Comparison of ENCODE assay signal across 14 cellular contexts in genomic region chr1:199945591-199945990, GRCh38.
DNase-seq lines count a peak whose midpoint lies in the region; ATAC-seq and TF ChIP-seq lines count a peak whose summit lies in the region.
"Had no signal": no experiment of that assay in that cellular context is flagged by ENCODE, and none has a peak within 500 bp of the region (broad histone marks: within the 10 kb centered on the region; RNA-seq: fewer than 3 reads in every experiment).

No MANE protein-coding gene starts in this region.

- H3K9me3 ChIP-seq in mammary epithelial cell (replicated peaks; ENCODE audit: insufficient read depth, low read length), result no peaks in the 10 kb centered on the region

- no peak overlapping the region for H2AFZ ChIP-seq in mammary epithelial cell (ENCODE audit: low read depth, low read length)

- H3K27ac ChIP-seq in mammary epithelial cell (ENCODE audit: insufficient read depth, low read depth, low read length), result no peak overlapping the region
- H3K27ac ChIP-seq: BLaER1 treated with 17β-estradiol and CSF1 and Interleukin-3, amounts not matched to agents 10 nM and 100 nM; HL-60 had no signal

- no peak overlapping the region for H3K4me3 ChIP-seq in NB4 (ENCODE audit: low read depth, low read length)
- H3K4me3 ChIP-seq in mammary epithelial cell (replicated peaks in 1 of 3; ENCODE audit: insufficient read depth in 1 of 3, low read depth in 2 of 3, low read length in 3 of 3), result no peak overlapping the region
- no peak overlapping the region for H3K4me3 ChIP-seq in retinal pigment epithelial cell (ENCODE audit: low read length)
- H3K4me3 ChIP-seq: BLaER1 treated with 17β-estradiol and CSF1 and Interleukin-3, amounts not matched to agents 10 nM and 100 nM had no signal

- peak; percentile 41 to 42 for ATAC-seq in activated T-cell treated with anti-CD3 and anti-CD28 coated beads, Interleukin-2, amount 50 U/mL, for 4 hours
- ATAC-seq in GM21367 (IDR thresholded peaks at IDR 0.05; ENCODE audit: unreplicated experiment), result no peak

- H3K9me3 Mint-ChIP-seq in activated T-cell treated with anti-CD3 and anti-CD28 coated beads, Interleukin-2, amount 50 U/mL, for 4 hours, result no peaks in the 10 kb centered on the region
- H3K9me3 Mint-ChIP-seq: HFFc6 had no signal

- intact Hi-C loops in mammary epithelial cell (cut with micrococcal nuclease), result no loop called here

- H3K9ac ChIP-seq in mammary epithelial cell (ENCODE audit: insufficient read depth, low read length), result no peak overlapping the region
- H3K9ac ChIP-seq: BLaER1 treated with 17β-estradiol and CSF1 and Interleukin-3, amounts not matched to agents 10 nM and 100 nM had no signal

- CTCF ChIA-PET in mammary epithelial cell (lab: Charles Lee; ENCODE audit: low non-redundant PET), result no interaction called here

- peaks cover 14% of the 10 kb centered on the region for H3K4me1 ChIP-seq in mammary epithelial cell (ENCODE audit: insufficient read depth, low read length)

- H3K36me3 Mint-ChIP-seq in activated T-cell treated with anti-CD3 and anti-CD28 coated beads, Interleukin-2, amount 50 U/mL, for 4 hours (ENCODE audit: insufficient read depth), result no peaks in the 10 kb centered on the region
- H3K36me3 Mint-ChIP-seq: CD4-positive, CD25-positive, alpha-beta regulatory T cell had no signal

- no peaks in the 10 kb centered on the region for H4K20me1 ChIP-seq in mammary epithelial cell (ENCODE audit: insufficient read depth, low read length)
- H4K20me1 ChIP-seq: BLaER1 treated with 17β-estradiol and CSF1 and Interleukin-3, amounts not matched to agents 10 nM and 100 nM had no signal

- peaks cover 33% of the 10 kb centered on the region for H3K27me3 Mint-ChIP-seq in activated T-cell treated with anti-CD3 and anti-CD28 coated beads, Interleukin-2, amount 50 U/mL, for 4 hours (ENCODE audit: low read depth)

- H3K4me2 ChIP-seq in mammary epithelial cell (ENCODE audit: insufficient read depth, low read depth, low read length), result no peak overlapping the region

- no peaks in the 10 kb centered on the region for H3K79me2 ChIP-seq in mammary epithelial cell (ENCODE audit: insufficient read depth, low read length)

- no peak overlapping the region for H3K4me3 Mint-ChIP-seq in activated T-cell treated with anti-CD3 and anti-CD28 coated beads, Interleukin-2, amount 50 U/mL, for 4 hours
- H3K4me3 Mint-ChIP-seq: CD4-positive, CD25-positive, alpha-beta regulatory T cell; HFFc6 had no signal

- peaks cover 11% of the 10 kb centered on the region for H3K4me1 Mint-ChIP-seq in activated T-cell treated with anti-CD3 and anti-CD28 coated beads, Interleukin-2, amount 50 U/mL, for 4 hours (ENCODE audit: low read depth)

- TF ChIP-seq POLR2A in NB4 (IDR thresholded peaks at IDR 0.05; ENCODE audit: extremely low read depth, insufficient read length), result no peak

- BruUV-seq in mammary epithelial cell (replicated peaks; lab: Mats Ljungman, UMichigan), result no TSS peak

- WGBS in mammary epithelial cell (ENCODE audit: low coverage, missing lambda C conversion rate), result 92% methylated on average over 1 of the region's 1 CpG

- TF ChIP-seq CTCF in NB4 (IDR thresholded peaks at IDR 0.05; ENCODE audit: low read depth, low read length), result no peak
- no peak for TF ChIP-seq CTCF in mammary epithelial cell (conservative IDR thresholded peaks at IDR 0.05 in 1 of 2, IDR thresholded peaks at IDR 0.05 in 1 of 2; ENCODE audit: extremely low read depth in 1 of 2, insufficient read depth in 1 of 2, low read depth in 1 of 2, low read length in 2 of 2)
- TF ChIP-seq CTCF in retinal pigment epithelial cell (conservative IDR thresholded peaks at IDR 0.05; ENCODE audit: low read depth, low read length), result no peak

- dilution Hi-C loops in mammary epithelial cell (cut with HindIII; ENCODE audit: low sequenced_read_pairs), result no loop called here

- DNase-seq in activated T-cell treated with anti-CD3 and anti-CD28 coated beads, Interleukin-2, amount 50 U/mL, for 4 hours, result no peak
- no peak for DNase-seq in activated T-cell treated with anti-CD3 and anti-CD28 coated beads, Interleukin-2, amount 50 U/mL, for 48 hours
- DNase-seq in NB4 (ENCODE audit: low read depth) (peak; percentile 7), mammary epithelial cell (peak; percentile 33), retinal pigment epithelial cell (ENCODE audit: low read depth) (peak; percentile 39), middle frontal gyrus (ENCODE audit: extremely low spot score, low spot score) (no peak)
- DNase-seq: 8988T; CD4-positive, CD25-positive, alpha-beta regulatory T cell; DMS53; HCEC 1CT; HFFc6 had no signal

- H3K27me3 ChIP-seq in mammary epithelial cell (ENCODE audit: insufficient read depth, low read length), result no peaks in the 10 kb centered on the region
- H3K27me3 ChIP-seq: BLaER1 treated with 17β-estradiol and CSF1 and Interleukin-3, amounts not matched to agents 10 nM and 100 nM had no signal

- H3K36me3 ChIP-seq in mammary epithelial cell (ENCODE audit: insufficient read depth, low read length), result no peaks in the 10 kb centered on the region
- H3K36me3 ChIP-seq: BLaER1 treated with 17β-estradiol and CSF1 and Interleukin-3, amounts not matched to agents 10 nM and 100 nM had no signal

- in situ Hi-C loops in mammary epithelial cell (cut with MboI; ENCODE audit: low sequenced_read_pairs in 2 of 2), result no loop called here

Comparison
In these comparisons a context has a peak if more than half of its experiments do, and no peak if none do; other contexts are left out.
1. DNase-seq: peak in NB4 (single experiment), mammary epithelial cell (single experiment) and retinal pigment epithelial cell (single experiment); none in activated T-cell treated with anti-CD3 and anti-CD28 coated beads, Interleukin-2, amount 50 U/mL, for 4 hours (single experiment), activated T-cell treated with anti-CD3 and anti-CD28 coated beads, Interleukin-2, amount 50 U/mL, for 48 hours (0 of 2) and middle frontal gyrus (single experiment).